Comparison of ENCODE assay signal across 8 cellular contexts in genomic region chr10:72126184-72126871, GRCh38. TPM values are rescaled to one million over a fixed set of nuclear protein-coding genes. Genes with fewer than 3 reads are reported as not detected.
DNase-seq lines count a peak whose midpoint lies in the region; ATAC-seq and TF ChIP-seq lines count a peak whose summit lies in the region.

No MANE protein-coding gene starts in this region.

- H3K9me3 ChIP-seq in CD4-positive, alpha-beta T cell (ENCODE audit: control insufficient read depth, low read length), result no peaks in the 10 kb centered on the region
- no peaks in the 10 kb centered on the region for H3K9me3 ChIP-seq in adrenal gland (replicated peaks in 1 of 3)
- no peaks in the 10 kb centered on the region for H3K9me3 ChIP-seq in vagina

- H3K36me3 Mint-ChIP-seq in CD4-positive, alpha-beta T cell (ENCODE audit: low read depth), result peaks cover 20% of the 10 kb centered on the region

- H3K27me3 ChIP-seq in CD4-positive, alpha-beta T cell (ENCODE audit: control insufficient read depth, insufficient read depth, low read length), result no peaks in the 10 kb centered on the region
- H3K27me3 ChIP-seq in adrenal gland (no peaks in the 10 kb centered on the region), kidney epithelial cell (ENCODE audit: control insufficient read depth, insufficient read depth, low read length) (no peaks in the 10 kb centered on the region), vagina (no peaks in the 10 kb centered on the region)

- H3K36me3 ChIP-seq in adrenal gland (replicated peaks in 1 of 2), result no peaks in the 10 kb centered on the region
- no peaks in the 10 kb centered on the region for H3K36me3 ChIP-seq in kidney epithelial cell (ENCODE audit: control insufficient read depth, insufficient read depth, low read length)
- no peaks in the 10 kb centered on the region for H3K36me3 ChIP-seq in vagina

- no peak overlapping the region for H3K4me3 Mint-ChIP-seq in CD4-positive, alpha-beta T cell

- H3K27me3 Mint-ChIP-seq in CD4-positive, alpha-beta T cell, result no peaks in the 10 kb centered on the region

- H3K4me3 ChIP-seq in HFF-Myc (replicated peaks; ENCODE audit: low read depth, low read length), result no peak overlapping the region
- no peak overlapping the region for H3K4me3 ChIP-seq in adrenal gland
- no peak overlapping the region for H3K4me3 ChIP-seq in kidney epithelial cell (ENCODE audit: low read depth, low read length)
- H3K4me3 ChIP-seq in vagina, result no peak overlapping the region

- TF ChIP-seq CTCF in CD4-positive, alpha-beta T cell (IDR thresholded peaks at IDR 0.05), result peak; percentile 42
- TF ChIP-seq CTCF in HFF-Myc (IDR thresholded peaks at IDR 0.05; ENCODE audit: low read depth, low read length, missing control alignments) (peak; percentile 49), adrenal gland (IDR thresholded peaks at IDR 0.05) (peak; percentile 18 to 67 (median 54)), kidney epithelial cell (IDR thresholded peaks at IDR 0.05; ENCODE audit: insufficient read depth, low read length, poor library complexity, severe bottlenecking) (peak; percentile 38), vagina (IDR thresholded peaks at IDR 0.05) (peak in 1 of 3 experiments; percentile 32)

- 77 to 84% (median 82%) methylated on average over 3 of the region's 3 CpGs for WGBS in adrenal gland, 4 donors

- H3K4me1 ChIP-seq in adrenal gland (replicated peaks in 1 of 2) (peaks cover 4 to 17% of the 10 kb centered on the region in 2 donors), vagina (no peaks in the 10 kb centered on the region)

- intact Hi-C loops in CD4-positive, alpha-beta T cell (cut with DNase I, micrococcal nuclease), result loop anchor here (2.0 to 5.0 kb wide), 3 partner anchors 39 to 210 kb away; partner anchors contain the start of gene SPOCK2 (in 2 of the 2)
- intact Hi-C loops in adrenal gland (cut with DNase I) (loop anchor here (10.0 kb wide), 2 partner anchors 98 to 208 kb away; no protein-coding TSS in a partner anchor), vagina (cut with DNase I) (no loop called here)

- peak overlapping the region; percentile 43 for H3K27ac Mint-ChIP-seq in CD4-positive, alpha-beta T cell

- POLR2A ChIA-PET in CD4-positive, alpha-beta T cell (lab: Charles Lee), result interaction anchor here (0.8 to 4.4 kb wide), 10 partner anchors 9 to 205 kb away, joined by 3 to 44 read pairs (median 4); partner anchors contain the start of genes ANAPC16, ASCC1 and SPOCK2

- H3K9me3 Mint-ChIP-seq in CD4-positive, alpha-beta T cell, result no peaks in the 10 kb centered on the region

- no peak for DNase-seq in CD4-positive, alpha-beta T cell
- DNase-seq in HFF-Myc (ENCODE audit: extremely low read depth, low read depth) (peak; percentile 50), adrenal gland (peak in 2 of 7 donors; percentile 16 to 30), kidney epithelial cell (ENCODE audit: low read depth) (peak; percentile 25), vagina (ENCODE audit: extremely low spot score in 2 of 2) (no peak), HK-2 (ENCODE audit: unreplicated experiment) (no peak)

- H3K4me1 Mint-ChIP-seq in CD4-positive, alpha-beta T cell (ENCODE audit: low read depth), result peaks cover 58% of the 10 kb centered on the region

- H3K27ac ChIP-seq in CD4-positive, alpha-beta T cell (ENCODE audit: low read depth, low read length), result no peak overlapping the region
- H3K27ac ChIP-seq in adrenal gland (no peak overlapping the region), vagina (no peak overlapping the region)

- CTCF ChIA-PET in CD4-positive, alpha-beta T cell (lab: Charles Lee), result interaction anchor here (0.7 to 5.0 kb wide), 8 partner anchors 10 to 212 kb away, joined by 3 to 30 read pairs (median 6); no protein-coding TSS in a partner anchor

- TF ChIP-seq POLR2A in adrenal gland (IDR thresholded peaks at IDR 0.05), result no peak
- TF ChIP-seq POLR2A in vagina (IDR thresholded peaks at IDR 0.05), result no peak

- ATAC-seq in CD4-positive, alpha-beta T cell (ENCODE audit: poor library complexity), result peak; percentile 26
- no peak for ATAC-seq in GM21367 (IDR thresholded peaks at IDR 0.05; ENCODE audit: unreplicated experiment)
- ATAC-seq in HG03159 (IDR thresholded peaks at IDR 0.05; ENCODE audit: unreplicated experiment), result no peak

RNA-seq across cellular contexts. Expression of gene SPOCK2, which starts 38.0 kb away (rescaled TPM):
- total RNA-seq in CD4-positive, alpha-beta T cell, result 100 to 1,000 TPM; 976 to 998 TPM
- 10 to 100 TPM; 13.8 to 68.9 (median 40.6) TPM for total RNA-seq in adrenal gland
- 10 to 100 TPM; 11.7 to 57.8 (median 23.6) TPM for polyA plus RNA-seq in adrenal gland
- 48.8 and 53.2 TPM in 2 replicates for total RNA-seq in kidney epithelial cell
- total RNA-seq in vagina, result 46.9 TPM

Comparison
In these comparisons a context has a peak if more than half of its experiments do, and no peak if none do; other contexts are left out.
1. DNase-seq: peak in HFF-Myc (single experiment) and kidney epithelial cell (single experiment); none in CD4-positive, alpha-beta T cell (0 of 10), vagina (0 of 2) and HK-2 (single experiment).
2. RNA of gene SPOCK2, which starts 38.0 kb away (total RNA-seq): 976 to 998 TPM in CD4-positive, alpha-beta T cell; 48.8 to 53.2 TPM in kidney epithelial cell, 46.9 TPM in vagina (single experiment) and 13.8 to 68.9 TPM in adrenal gland; every median in the first group is over 10 times any median in the second.